In genomic region chr20:48015136-48015925, GRCh38 we compare ENCODE assay signal across 14 cellular contexts.
"Had no signal": no experiment of that assay in that cellular context is flagged by ENCODE, and none has a peak within 500 bp of the region (broad histone marks: within the 10 kb centered on the region; RNA-seq: fewer than 3 reads in every experiment).

No MANE protein-coding gene starts in this region.

- H3K27me3 ChIP-seq: body of pancreas, esophagus muscularis mucosa, gastroesophageal sphincter, uterus had no signal

- DNase-seq: activated CD8-positive, alpha-beta memory T cell treated with anti-CD3 and anti-CD28 coated beads, Interleukin-2, amount 50 U/mL, for 48 hours; activated CD8-positive, alpha-beta T cell treated with anti-CD3 and anti-CD28 coated beads, Interleukin-2, amount 10 ng/mL, durations not matched to agents 7 days and 5 days; activated naive CD4-positive, alpha-beta T cell treated with Interleukin-2 at 50 U/mL for 16 hours; activated naive CD8-positive, alpha-beta T cell treated with anti-CD3 and anti-CD28 coated beads, Interleukin-2, amount 50 U/mL, for 24 hours; body of pancreas; kidney; left ventricle myocardium superior; nephron progenitor cell; T-helper 1 cell; tibial artery; uterus had no signal

- H3K4me1 ChIP-seq: body of pancreas, esophagus muscularis mucosa, tibial artery, uterus had no signal

- H3K4me3 ChIP-seq: body of pancreas, esophagus muscularis mucosa, gastroesophageal sphincter, tibial artery, uterus had no signal

- H3K27ac ChIP-seq: body of pancreas, esophagus muscularis mucosa, gastroesophageal sphincter, tibial artery, uterus, VCaP had no signal

- ATAC-seq: activated CD8-positive, alpha-beta T cell treated with anti-CD3 and anti-CD28 coated beads, Interleukin-2, amount 10 ng/mL, durations not matched to agents 7 days and 5 days; activated naive CD8-positive, alpha-beta T cell treated with anti-CD3 and anti-CD28 coated beads, Interleukin-2, amount 50 U/mL, for 24 hours; body of pancreas; gastroesophageal sphincter; left ventricle myocardium superior had no signal

- H3K36me3 ChIP-seq: esophagus muscularis mucosa, gastroesophageal sphincter, tibial artery, uterus had no signal

- FAIRE-seq: kidney had no signal
